ENCODE assay signal across 2 cellular contexts in the genomic region with DNA sequence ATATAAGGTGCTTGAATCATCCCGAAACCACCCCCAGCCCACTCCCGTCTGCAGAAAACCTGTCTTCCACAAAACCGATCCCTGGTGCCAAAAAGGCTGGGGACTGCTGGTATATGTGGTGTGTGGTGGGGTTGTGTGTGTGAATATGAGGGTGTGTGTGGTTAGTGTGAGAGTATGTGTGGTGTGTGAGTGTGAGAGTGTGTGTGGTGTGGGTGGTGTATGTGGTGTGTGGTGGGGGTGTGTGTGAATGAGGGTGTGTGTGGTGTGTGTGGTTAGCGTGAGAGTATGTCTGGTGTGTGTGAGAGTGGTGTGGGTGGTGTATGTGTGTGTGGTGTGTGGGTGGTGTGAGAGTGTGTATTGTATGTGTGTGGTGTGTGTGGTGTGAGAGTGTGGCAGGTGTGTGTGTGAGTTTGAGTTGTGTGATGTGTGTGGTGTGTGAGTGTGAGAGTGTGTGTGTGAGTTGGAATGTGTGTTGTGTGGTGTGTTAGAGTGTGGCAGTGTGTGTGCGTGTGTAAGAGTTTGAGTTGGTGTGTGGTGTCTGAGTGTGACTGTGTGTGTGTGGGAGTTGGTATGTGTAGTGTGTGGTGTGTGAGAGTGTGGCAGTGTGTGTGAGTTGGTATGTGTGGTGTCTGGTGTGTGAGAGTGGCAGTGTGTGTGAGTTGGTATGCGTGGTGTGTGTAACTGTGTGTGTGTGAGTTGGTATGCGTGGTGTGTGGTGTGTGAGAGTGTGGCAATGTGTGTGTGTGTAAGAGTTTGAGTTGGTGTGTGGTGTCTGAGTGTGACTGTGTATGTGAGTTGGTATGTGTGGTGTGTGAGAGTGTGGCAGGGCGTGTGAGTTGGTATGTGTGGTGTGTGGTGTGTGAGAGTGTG.
TF ChIP-seq lines count a peak whose summit lies in the region.

No MANE protein-coding gene starts in this region.

TF ChIP-seq in HepG2, 621 proteins besides CTCF, POLR2A, EP300 and RAD21 (continues in another document):
- TF ChIP-seq, protein P1, sequence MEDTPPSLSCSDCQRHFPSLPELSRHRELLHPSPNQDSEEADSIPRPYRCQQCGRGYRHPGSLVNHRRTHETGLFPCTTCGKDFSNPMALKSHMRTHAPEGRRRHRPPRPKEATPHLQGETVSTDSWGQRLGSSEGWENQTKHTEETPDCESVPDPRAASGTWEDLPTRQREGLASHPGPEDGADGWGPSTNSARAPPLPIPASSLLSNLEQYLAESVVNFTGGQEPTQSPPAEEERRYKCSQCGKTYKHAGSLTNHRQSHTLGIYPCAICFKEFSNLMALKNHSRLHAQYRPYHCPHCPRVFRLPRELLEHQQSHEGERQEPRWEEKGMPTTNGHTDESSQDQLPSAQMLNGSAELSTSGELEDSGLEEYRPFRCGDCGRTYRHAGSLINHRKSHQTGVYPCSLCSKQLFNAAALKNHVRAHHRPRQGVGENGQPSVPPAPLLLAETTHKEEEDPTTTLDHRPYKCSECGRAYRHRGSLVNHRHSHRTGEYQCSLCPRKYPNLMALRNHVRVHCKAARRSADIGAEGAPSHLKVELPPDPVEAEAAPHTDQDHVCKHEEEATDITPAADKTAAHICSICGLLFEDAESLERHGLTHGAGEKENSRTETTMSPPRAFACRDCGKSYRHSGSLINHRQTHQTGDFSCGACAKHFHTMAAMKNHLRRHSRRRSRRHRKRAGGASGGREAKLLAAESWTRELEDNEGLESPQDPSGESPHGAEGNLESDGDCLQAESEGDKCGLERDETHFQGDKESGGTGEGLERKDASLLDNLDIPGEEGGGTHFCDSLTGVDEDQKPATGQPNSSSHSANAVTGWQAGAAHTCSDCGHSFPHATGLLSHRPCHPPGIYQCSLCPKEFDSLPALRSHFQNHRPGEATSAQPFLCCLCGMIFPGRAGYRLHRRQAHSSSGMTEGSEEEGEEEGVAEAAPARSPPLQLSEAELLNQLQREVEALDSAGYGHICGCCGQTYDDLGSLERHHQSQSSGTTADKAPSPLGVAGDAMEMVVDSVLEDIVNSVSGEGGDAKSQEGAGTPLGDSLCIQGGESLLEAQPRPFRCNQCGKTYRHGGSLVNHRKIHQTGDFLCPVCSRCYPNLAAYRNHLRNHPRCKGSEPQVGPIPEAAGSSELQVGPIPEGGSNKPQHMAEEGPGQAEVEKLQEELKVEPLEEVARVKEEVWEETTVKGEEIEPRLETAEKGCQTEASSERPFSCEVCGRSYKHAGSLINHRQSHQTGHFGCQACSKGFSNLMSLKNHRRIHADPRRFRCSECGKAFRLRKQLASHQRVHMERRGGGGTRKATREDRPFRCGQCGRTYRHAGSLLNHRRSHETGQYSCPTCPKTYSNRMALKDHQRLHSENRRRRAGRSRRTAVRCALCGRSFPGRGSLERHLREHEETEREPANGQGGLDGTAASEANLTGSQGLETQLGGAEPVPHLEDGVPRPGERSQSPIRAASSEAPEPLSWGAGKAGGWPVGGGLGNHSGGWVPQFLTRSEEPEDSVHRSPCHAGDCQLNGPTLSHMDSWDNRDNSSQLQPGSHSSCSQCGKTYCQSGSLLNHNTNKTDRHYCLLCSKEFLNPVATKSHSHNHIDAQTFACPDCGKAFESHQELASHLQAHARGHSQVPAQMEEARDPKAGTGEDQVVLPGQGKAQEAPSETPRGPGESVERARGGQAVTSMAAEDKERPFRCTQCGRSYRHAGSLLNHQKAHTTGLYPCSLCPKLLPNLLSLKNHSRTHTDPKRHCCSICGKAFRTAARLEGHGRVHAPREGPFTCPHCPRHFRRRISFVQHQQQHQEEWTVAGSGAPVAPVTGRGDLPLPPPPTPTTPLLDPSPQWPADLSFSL (CRISPR knock-in tag; IDR thresholded peaks at IDR 0.05): peak; percentile 93
- TF ChIP-seq ARNT (IDR thresholded peaks at IDR 0.05) (no peak), ATF4 (CRISPR knock-in tag; IDR thresholded peaks at IDR 0.05) (no peak), HIC2 (CRISPR knock-in tag; IDR thresholded peaks at IDR 0.05; ENCODE audit: low read depth) (no peak), ZNF230 (CRISPR knock-in tag; IDR thresholded peaks at IDR 0.05) (no peak), RXRA (CRISPR knock-in tag; IDR thresholded peaks at IDR 0.05) (no peak), KDM2A (CRISPR knock-in tag; IDR thresholded peaks at IDR 0.05; ENCODE audit: borderline replicate concordance, low read depth) (no peak), PITX1 (CRISPR knock-in tag; IDR thresholded peaks at IDR 0.05) (no peak), ZNF34 (CRISPR knock-in tag; IDR thresholded peaks at IDR 0.05; ENCODE audit: borderline replicate concordance) (no peak), ZNF432 (CRISPR knock-in tag; IDR thresholded peaks at IDR 0.05; ENCODE audit: borderline replicate concordance) (no peak), HNRNPUL1 (IDR thresholded peaks at IDR 0.05; ENCODE audit: low read depth, low read length) (no peak), HMG20B (CRISPR knock-in tag; conservative IDR thresholded peaks at IDR 0.05) (no peak), HNRNPL (IDR thresholded peaks at IDR 0.05; ENCODE audit: low read depth, low read length) (0 out of 2 replicates have a peak, but pooled peaks have one; percentile 18), JUNB (CRISPR knock-in tag; IDR thresholded peaks at IDR 0.05; ENCODE audit: borderline replicate concordance) (no peak), ZNF589 (CRISPR knock-in tag; conservative IDR thresholded peaks at IDR 0.05) (0 out of 2 replicates have a peak, but pooled peaks have one; percentile 39)
- TF ChIP-seq, protein P2, sequence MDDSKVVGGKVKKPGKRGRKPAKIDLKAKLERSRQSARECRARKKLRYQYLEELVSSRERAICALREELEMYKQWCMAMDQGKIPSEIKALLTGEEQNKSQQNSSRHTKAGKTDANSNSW (CRISPR knock-in tag; IDR thresholded peaks at IDR 0.05; ENCODE audit: borderline replicate concordance): no peak
- TF ChIP-seq, protein P3, sequence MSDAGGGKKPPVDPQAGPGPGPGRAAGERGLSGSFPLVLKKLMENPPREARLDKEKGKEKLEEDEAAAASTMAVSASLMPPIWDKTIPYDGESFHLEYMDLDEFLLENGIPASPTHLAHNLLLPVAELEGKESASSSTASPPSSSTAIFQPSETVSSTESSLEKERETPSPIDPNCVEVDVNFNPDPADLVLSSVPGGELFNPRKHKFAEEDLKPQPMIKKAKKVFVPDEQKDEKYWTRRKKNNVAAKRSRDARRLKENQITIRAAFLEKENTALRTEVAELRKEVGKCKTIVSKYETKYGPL (CRISPR knock-in tag; IDR thresholded peaks at IDR 0.05): no peak

TF ChIP-seq in GM12878, 131 proteins besides CTCF, POLR2A, EP300 and RAD21 (continues in another document):
- no peak for TF ChIP-seq ETV6 (conservative IDR thresholded peaks at IDR 0.05 in 1 of 2, IDR thresholded peaks at IDR 0.05 in 1 of 2; ENCODE audit: borderline replicate concordance in 1 of 2, low read depth in 1 of 2)
- TF ChIP-seq POU2F2 (IDR thresholded peaks at IDR 0.05; ENCODE audit: borderline replicate concordance, low read depth, low read length): peak; percentile 24; the same call in 1 of the 3 replicates
- TF ChIP-seq ASH2L (IDR thresholded peaks at IDR 0.05; ENCODE audit: borderline replicate concordance, low read depth): no peak
- TF ChIP-seq, protein P4, sequence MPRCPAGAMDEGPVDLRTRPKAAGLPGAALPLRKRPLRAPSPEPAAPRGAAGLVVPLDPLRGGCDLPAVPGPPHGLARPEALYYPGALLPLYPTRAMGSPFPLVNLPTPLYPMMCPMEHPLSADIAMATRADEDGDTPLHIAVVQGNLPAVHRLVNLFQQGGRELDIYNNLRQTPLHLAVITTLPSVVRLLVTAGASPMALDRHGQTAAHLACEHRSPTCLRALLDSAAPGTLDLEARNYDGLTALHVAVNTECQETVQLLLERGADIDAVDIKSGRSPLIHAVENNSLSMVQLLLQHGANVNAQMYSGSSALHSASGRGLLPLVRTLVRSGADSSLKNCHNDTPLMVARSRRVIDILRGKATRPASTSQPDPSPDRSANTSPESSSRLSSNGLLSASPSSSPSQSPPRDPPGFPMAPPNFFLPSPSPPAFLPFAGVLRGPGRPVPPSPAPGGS (IDR thresholded peaks at IDR 0.05; ENCODE audit: borderline replicate concordance, insufficient read depth, low read depth, low read length, poor library complexity, severe bottlenecking): peak; percentile 53
- TF ChIP-seq MEF2B (IDR thresholded peaks at IDR 0.05; ENCODE audit: partially characterized antibody, poor library complexity, severe bottlenecking): peak; percentile 13
- peak; percentile 95 for TF ChIP-seq MLLT1 (IDR thresholded peaks at IDR 0.05)
- no peak for TF ChIP-seq NKRF (conservative IDR thresholded peaks at IDR 0.05)
- peak; percentile 69; the same call in 1 of the 2 replicates for TF ChIP-seq PAX5 (IDR thresholded peaks at IDR 0.05; ENCODE audit: borderline replicate concordance, low read depth, low read length)
- TF ChIP-seq RELB (IDR thresholded peaks at IDR 0.05; ENCODE audit: low read depth): 0 out of 2 replicates have a peak, but pooled peaks have one; percentile 30
- TF ChIP-seq, protein P5, sequence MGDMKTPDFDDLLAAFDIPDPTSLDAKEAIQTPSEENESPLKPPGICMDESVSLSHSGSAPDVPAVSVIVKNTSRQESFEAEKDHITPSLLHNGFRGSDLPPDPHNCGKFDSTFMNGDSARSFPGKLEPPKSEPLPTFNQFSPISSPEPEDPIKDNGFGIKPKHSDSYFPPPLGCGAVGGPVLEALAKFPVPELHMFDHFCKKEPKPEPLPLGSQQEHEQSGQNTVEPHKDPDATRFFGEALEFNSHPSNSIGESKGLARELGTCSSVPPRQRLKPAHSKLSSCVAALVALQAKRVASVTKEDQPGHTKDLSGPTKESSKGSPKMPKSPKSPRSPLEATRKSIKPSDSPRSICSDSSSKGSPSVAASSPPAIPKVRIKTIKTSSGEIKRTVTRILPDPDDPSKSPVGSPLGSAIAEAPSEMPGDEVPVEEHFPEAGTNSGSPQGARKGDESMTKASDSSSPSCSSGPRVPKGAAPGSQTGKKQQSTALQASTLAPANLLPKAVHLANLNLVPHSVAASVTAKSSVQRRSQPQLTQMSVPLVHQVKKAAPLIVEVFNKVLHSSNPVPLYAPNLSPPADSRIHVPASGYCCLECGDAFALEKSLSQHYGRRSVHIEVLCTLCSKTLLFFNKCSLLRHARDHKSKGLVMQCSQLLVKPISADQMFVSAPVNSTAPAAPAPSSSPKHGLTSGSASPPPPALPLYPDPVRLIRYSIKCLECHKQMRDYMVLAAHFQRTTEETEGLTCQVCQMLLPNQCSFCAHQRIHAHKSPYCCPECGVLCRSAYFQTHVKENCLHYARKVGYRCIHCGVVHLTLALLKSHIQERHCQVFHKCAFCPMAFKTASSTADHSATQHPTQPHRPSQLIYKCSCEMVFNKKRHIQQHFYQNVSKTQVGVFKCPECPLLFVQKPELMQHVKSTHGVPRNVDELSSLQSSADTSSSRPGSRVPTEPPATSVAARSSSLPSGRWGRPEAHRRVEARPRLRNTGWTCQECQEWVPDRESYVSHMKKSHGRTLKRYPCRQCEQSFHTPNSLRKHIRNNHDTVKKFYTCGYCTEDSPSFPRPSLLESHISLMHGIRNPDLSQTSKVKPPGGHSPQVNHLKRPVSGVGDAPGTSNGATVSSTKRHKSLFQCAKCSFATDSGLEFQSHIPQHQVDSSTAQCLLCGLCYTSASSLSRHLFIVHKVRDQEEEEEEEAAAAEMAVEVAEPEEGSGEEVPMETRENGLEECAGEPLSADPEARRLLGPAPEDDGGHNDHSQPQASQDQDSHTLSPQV (IDR thresholded peaks at IDR 0.05): no peak
- no peak for TF ChIP-seq BCL11A (IDR thresholded peaks at IDR 0.05; ENCODE audit: low read depth, low read length)
- TF ChIP-seq HDGF (IDR thresholded peaks at IDR 0.05): peak; percentile 72; the same call in 1 of the 2 replicates
- no peak for TF ChIP-seq GABPA (IDR thresholded peaks at IDR 0.05; ENCODE audit: low read depth)
- no peak for TF ChIP-seq IRF4 (IDR thresholded peaks at IDR 0.05; ENCODE audit: low read depth, low read length)
